In the genomic region with DNA sequence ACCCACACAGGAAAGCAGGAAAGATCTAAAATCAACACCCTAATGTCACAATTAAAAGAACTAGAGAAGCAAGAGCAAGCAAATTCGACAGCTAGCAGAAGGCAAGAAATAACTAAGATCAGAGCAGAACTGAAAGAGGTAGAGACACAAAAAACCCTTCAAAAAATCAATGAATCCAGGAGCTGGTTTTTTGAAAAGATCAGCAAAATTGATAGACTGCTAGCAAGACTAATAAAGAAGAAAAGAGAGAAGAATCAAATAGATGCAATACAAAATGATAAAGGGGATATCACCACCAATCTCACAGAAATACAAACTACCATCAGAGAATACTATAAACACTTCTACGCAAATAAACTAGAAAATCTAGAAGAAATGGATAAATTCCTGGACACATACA, we compare ENCODE assay signal across 7 cellular contexts. TPM values are rescaled to one million over a fixed set of nuclear protein-coding genes. Genes with fewer than 3 reads are reported as not detected.
"Had no signal": no experiment of that assay in that cellular context is flagged by ENCODE, and none has a peak within 500 bp of the region (broad histone marks: within the 10 kb centered on the region; RNA-seq: fewer than 3 reads in every experiment).

No MANE protein-coding gene starts in this region.

RNA-seq across cellular contexts. Expression of gene GDF7, which starts 47.5 kb away (rescaled TPM):
- total RNA-seq: activated CD4-positive, alpha-beta memory T cell treated with anti-CD3 and anti-CD28 coated beads, Interleukin-2, amount 10 ng/mL, durations not matched to agents 7 days and 5 days; activated CD4-positive, alpha-beta T cell treated with anti-CD3 and anti-CD28 coated beads, Interleukin-2, amount 10 ng/mL, durations not matched to agents 7 days and 5 days; activated CD8-positive, alpha-beta memory T cell treated with anti-CD3 and anti-CD28 coated beads for 36 hours; activated CD8-positive, alpha-beta memory T cell treated with anti-CD3 and anti-CD28 coated beads, Interleukin-2, amount 10 ng/mL, durations not matched to agents 7 days and 5 days; activated CD8-positive, alpha-beta T cell treated with anti-CD3 and anti-CD28 coated beads for 36 hours; activated CD8-positive, alpha-beta T cell treated with anti-CD3 and anti-CD28 coated beads, Interleukin-2, amount 10 ng/mL, durations not matched to agents 7 days and 5 days; T-helper 1 cell treated with Interleukin-12 subunit alpha and Interleukin-12 subunit beta and Interleukin-4 antibody, amounts not matched to agents 30 ng/mL and 1 ng/mL, for 36 hours had no signal
